In genomic region chr1:169321539-169321938, GRCh38 we compare ENCODE assay signal across 1 cellular context.
TF ChIP-seq lines count a peak whose summit lies in the region.

No MANE protein-coding gene starts in this region.

TF ChIP-seq in GM23338, 12 proteins besides CTCF, POLR2A, EP300 and RAD21 (continued from another document):
- TF ChIP-seq REST (IDR thresholded peaks at IDR 0.05; ENCODE audit: unreplicated experiment) (no peak), NANOG (IDR thresholded peaks at IDR 0.05; ENCODE audit: borderline replicate concordance) (no peak), ETS1 (IDR thresholded peaks at IDR 0.05) (no peak), STAT1 (IDR thresholded peaks at IDR 0.05; ENCODE audit: unreplicated experiment) (no peak), JUNB (IDR thresholded peaks at IDR 0.05; ENCODE audit: unreplicated experiment) (no peak)
